In genomic region chr17:492015-492399, GRCh38 we compare ENCODE assay signal across 16 cellular contexts. TPM values are rescaled to one million over a fixed set of nuclear protein-coding genes. Genes with fewer than 3 reads are reported as not detected.
DNase-seq lines count a peak whose midpoint lies in the region; ATAC-seq, FAIRE-seq and TF ChIP-seq lines count a peak whose summit lies in the region.
"Had no signal": no experiment of that assay in that cellular context is flagged by ENCODE, and none has a peak within 500 bp of the region (broad histone marks: within the 10 kb centered on the region; RNA-seq: fewer than 3 reads in every experiment).

No MANE protein-coding gene starts in this region.

- POLR2A ChIA-PET in K562 (lab: Yijun Ruan, JAX): interaction anchor here (1.5 to 3.2 kb wide), 2 partner anchors 51 to 62 kb away, joined by 6 to 12 read pairs; no protein-coding TSS in a partner anchor

- peaks cover 12% of the 10 kb centered on the region for H3K27me3 Mint-ChIP-seq in activated CD4-positive, alpha-beta T cell treated with anti-CD3 and anti-CD28 coated beads, Interleukin-2, amount 10 ng/mL, durations not matched to agents 24 days and 14 days
- H3K27me3 Mint-ChIP-seq in GM23338 (ENCODE audit: insufficient read depth, low read depth, poor library complexity): peaks cover 17% of the 10 kb centered on the region
- H3K27me3 Mint-ChIP-seq in nephron progenitor cell (ENCODE audit: low read depth, poor library complexity): peaks cover 66% of the 10 kb centered on the region

- TF ChIP-seq RAD21 in K562 (CRISPR knock-in tag; conservative IDR thresholded peaks at IDR 0.05 in 1 of 2, IDR thresholded peaks at IDR 0.05 in 1 of 2): no peak

- H3K27ac Mint-ChIP-seq in activated CD4-positive, alpha-beta T cell treated with anti-CD3 and anti-CD28 coated beads, Interleukin-2, amount 10 ng/mL, durations not matched to agents 24 days and 14 days: no peak overlapping the region
- no peak overlapping the region for H3K27ac Mint-ChIP-seq in GM23338
- H3K27ac Mint-ChIP-seq in nephron progenitor cell: no peak overlapping the region

- H3K9me3 Mint-ChIP-seq in activated CD4-positive, alpha-beta T cell treated with anti-CD3 and anti-CD28 coated beads, Interleukin-2, amount 10 ng/mL, durations not matched to agents 24 days and 14 days: no peaks in the 10 kb centered on the region
- H3K9me3 Mint-ChIP-seq in GM23338 (no peaks in the 10 kb centered on the region), nephron progenitor cell (no peaks in the 10 kb centered on the region)
- H3K9me3 Mint-ChIP-seq: activated naive CD8-positive, alpha-beta T cell treated with anti-CD3 and anti-CD28 coated beads, Interleukin-2, amount 10 ng/mL, durations not matched to agents 7 days and 5 days had no signal

- H3K9ac ChIP-seq in K562 (ENCODE audit: insufficient read depth in 1 of 2, low read depth in 2 of 2, low read length in 2 of 2): no peak overlapping the region

- H3K79me2 ChIP-seq in GM23338 (replicated peaks; ENCODE audit: insufficient read depth) (no peaks in the 10 kb centered on the region), K562 (ENCODE audit: control insufficient read depth, insufficient read depth, low read length) (no peaks in the 10 kb centered on the region)

- no peak for TF ChIP-seq POLR2A in K562 (conservative IDR thresholded peaks at IDR 0.05)

- H3K4me3 ChIP-seq in GM23338 (peak overlapping the region; percentile 77), K562 (no peak overlapping the region)

- no peak for FAIRE-seq in K562 (lab: Jason Lieb, UNC)
- FAIRE-seq: A204.1, D721Med, H54, RCC 7860 had no signal

- BruUV-seq in K562 (replicated peaks; lab: Mats Ljungman, UMichigan): no TSS peak

- H3K4me3 Mint-ChIP-seq in activated CD4-positive, alpha-beta T cell treated with anti-CD3 and anti-CD28 coated beads, Interleukin-2, amount 10 ng/mL, durations not matched to agents 24 days and 14 days: peak overlapping the region; percentile 68
- peak overlapping the region; percentile 63 for H3K4me3 Mint-ChIP-seq in GM23338
- H3K4me3 Mint-ChIP-seq in nephron progenitor cell: peak overlapping the region; percentile 32

- H4K20me1 ChIP-seq in GM23338 (replicated peaks; ENCODE audit: insufficient read depth) (no peaks in the 10 kb centered on the region), K562 (replicated peaks; ENCODE audit: control insufficient read depth, insufficient read depth, low read length) (no peaks in the 10 kb centered on the region)

- TF ChIP-seq EP300 in K562 (IDR thresholded peaks at IDR 0.05; ENCODE audit: low read length): no peak

- H3K36me3 ChIP-seq in GM23338 (ENCODE audit: insufficient read depth) (no peaks in the 10 kb centered on the region), K562 (ENCODE audit: control insufficient read depth, insufficient read depth, low read length) (no peaks in the 10 kb centered on the region)

- H3K9me3 ChIP-seq in K562 (replicated peaks; ENCODE audit: control insufficient read depth, insufficient read depth, low read depth, low read length): no peaks in the 10 kb centered on the region

- no peak overlapping the region for H2AFZ ChIP-seq in GM23338
- H2AFZ ChIP-seq in K562 (ENCODE audit: low read depth, low read length): no peak overlapping the region

- peaks cover 21% of the 10 kb centered on the region for H3K4me1 Mint-ChIP-seq in activated CD4-positive, alpha-beta T cell treated with anti-CD3 and anti-CD28 coated beads, Interleukin-2, amount 10 ng/mL, durations not matched to agents 24 days and 14 days
- H3K4me1 Mint-ChIP-seq in GM23338 (peaks cover 16% of the 10 kb centered on the region), nephron progenitor cell (peaks cover 33% of the 10 kb centered on the region)

- H3K27ac ChIP-seq in GM23338 (ENCODE audit: low read depth) (peak overlapping the region; percentile 83), K562 (ENCODE audit: extremely low read depth, low read depth, low read length) (no peak overlapping the region)

- 0 out of 2 replicates have a peak, but pooled peaks cover 3% of the 10 kb centered on the region for H3K9me2 ChIP-seq in GM23338 (ENCODE audit: insufficient read depth)

- H3K27me3 ChIP-seq in GM23338 (ENCODE audit: insufficient read depth) (peaks cover 11% of the 10 kb centered on the region), K562 (ENCODE audit: control insufficient read depth in 2 of 2, insufficient read depth in 2 of 2, low read length in 2 of 2) (peaks cover 2 to 8% of the 10 kb centered on the region in 2 experiments; a peak in 2 of 5 replicates)

- in situ Hi-C loops in K562 (cut with MboI): no loop called here

- H3K4me2 ChIP-seq in GM23338: peak overlapping the region; percentile 80
- no peak overlapping the region for H3K4me2 ChIP-seq in K562 (ENCODE audit: insufficient read depth, low read length)

- H3F3A ChIP-seq in GM23338 (replicated peaks; ENCODE audit: low read depth): peaks cover 7% of the 10 kb centered on the region

- DNase-seq in activated CD4-positive, alpha-beta T cell treated with anti-CD3 and anti-CD28 coated beads, Interleukin-2, amount 10 ng/mL, durations not matched to agents 24 days and 14 days: no peak
- no peak for DNase-seq in activated CD4-positive, alpha-beta T cell treated with anti-CD3 and anti-CD28 coated beads, Interleukin-2, amount 50 U/mL, for 1 hour
- DNase-seq in GM23338 (ENCODE audit: low spot score) (no peak), K562 (ENCODE audit: extremely low read depth in 1 of 4, low spot score in 3 of 4) (no peak), nephron progenitor cell (no peak), NCI-H345 treated with DMSO at 0.1 percent for 48 hours (lab: John Stamatoyannopoulos, UW; ENCODE audit: unreplicated experiment) (no peak), amniotic stem cell (lab: John Stamatoyannopoulos, UW) (no peak), C1 segment of cervical spinal cord (lab: John Stamatoyannopoulos, UW) (no peak)
- DNase-seq: activated CD8-positive, alpha-beta memory T cell treated with anti-CD3 and anti-CD28 coated beads for 24 hours; activated naive CD8-positive, alpha-beta T cell treated with anti-CD3 and anti-CD28 coated beads, Interleukin-2, amount 10 ng/mL, durations not matched to agents 7 days and 5 days; NCI-H1930; occipital lobe had no signal

- CTCF ChIA-PET in K562 (lab: Yijun Ruan, JAX; ENCODE audit: low intra/inter-chr PET ratio): no interaction called here

- WGBS in K562 (ENCODE audit: insufficient coverage, low coverage, missing lambda C conversion rate): 92% methylated on average over 8 of the region's 10 CpGs

- ATAC-seq in GM23338 (no peak), K562 (no peak)

- TF ChIP-seq CTCF in GM23338 (conservative IDR thresholded peaks at IDR 0.05; ENCODE audit: low read depth in 2 of 2) (no peak), K562 (IDR thresholded peaks at IDR 0.05 in 2 of 3, conservative IDR thresholded peaks at IDR 0.05 in 1 of 3; ENCODE audit: insufficient read depth in 2 of 3, low read depth in 1 of 3, low read length in 3 of 3) (no peak), nephron progenitor cell (IDR thresholded peaks at IDR 0.05) (no peak)

- H3K4me1 ChIP-seq in GM23338 (ENCODE audit: insufficient read depth) (peaks cover 8% of the 10 kb centered on the region), K562 (replicated peaks in 1 of 2; ENCODE audit: control insufficient read depth in 2 of 2, insufficient read depth in 2 of 2, low read length in 2 of 2) (peaks cover 3 to 21% of the 10 kb centered on the region in 2 experiments; a peak in 4 of 5 replicates)

- no peaks in the 10 kb centered on the region for H3K9me1 ChIP-seq in K562 (ENCODE audit: control insufficient read depth, insufficient read depth, low read length)

- peaks cover 6% of the 10 kb centered on the region for H3K36me3 Mint-ChIP-seq in activated CD4-positive, alpha-beta T cell treated with anti-CD3 and anti-CD28 coated beads, Interleukin-2, amount 10 ng/mL, durations not matched to agents 24 days and 14 days (ENCODE audit: low read depth)
- H3K36me3 Mint-ChIP-seq in GM23338 (ENCODE audit: low read depth): no peaks in the 10 kb centered on the region
- no peaks in the 10 kb centered on the region for H3K36me3 Mint-ChIP-seq in nephron progenitor cell (ENCODE audit: low read depth)

- intact Hi-C loops in activated CD4-positive, alpha-beta T cell treated with anti-CD3 and anti-CD28 coated beads, Interleukin-2, amount 10 ng/mL, durations not matched to agents 24 days and 14 days (cut with micrococcal nuclease): no loop called here
- intact Hi-C loops in K562 (cut with micrococcal nuclease): no loop called here

TF ChIP-seq in K562, 482 proteins besides CTCF, POLR2A, EP300 and RAD21:
- peak; percentile 39 for TF ChIP-seq RBM25 (IDR thresholded peaks at IDR 0.05; ENCODE audit: low read depth, low read length, severe bottlenecking)
- TF ChIP-seq BCOR (IDR thresholded peaks at IDR 0.05): peak; percentile 58; the same call in 1 of the 2 replicates
- peak in 1 of 2 experiments; percentile 35; a peak in 1 of 4 replicates for TF ChIP-seq KDM1A (IDR thresholded peaks at IDR 0.05)
- TF ChIP-seq NCOA2 (IDR thresholded peaks at IDR 0.05; ENCODE audit: partially characterized antibody in 2 of 2): no peak
- peak; percentile 30 for TF ChIP-seq ZFP36 (IDR thresholded peaks at IDR 0.05; ENCODE audit: low read depth, low read length, partially characterized antibody)
- TF ChIP-seq MAFG (tag; conservative IDR thresholded peaks at IDR 0.05): no peak

RNA-seq across cellular contexts. Expression of gene RFLNB, which starts 46.3 kb away (rescaled TPM):
- 91.3 and 93.4 TPM in 2 replicates for total RNA-seq in activated CD4-positive, alpha-beta T cell treated with anti-CD3 and anti-CD28 coated beads, Interleukin-2, amount 10 ng/mL, durations not matched to agents 24 days and 14 days
- total RNA-seq in GM23338 (2014; rRNA removed; shearing (Covaris generic)): 59.2 and 59.9 TPM in 2 replicates
- 40.7 and 49.4 TPM in 2 replicates for polyA plus RNA-seq in GM23338 (2016; fragmentation: Nextera tagmentation; extraction: Ambion mirVana)
- 1.3 and 1.9 TPM in 2 replicates for total RNA-seq in K562 (2011; cell fraction: chromatin; rRNA removed; ENCODE audit: low replicate concordance)
- 1.1 and 1.3 TPM in 2 replicates for total RNA-seq in K562 (2011; cell fraction: nucleolus; rRNA removed)
- total RNA-seq in K562 (2011; cell fraction: nucleoplasm; rRNA removed): 1.8 and 2.8 TPM in 2 replicates
- total RNA-seq in K562 (2014; rRNA removed): 6.4 and 9.8 TPM in 2 replicates
- total RNA-seq in K562 (2014; rRNA removed; fragmentation: Illumina TruSeq; extraction: Trizol): 5.6 and 5.9 TPM in 2 replicates
- 4.6 and 4.9 TPM in 2 replicates for total RNA-seq in K562 (2015; rRNA removed; fragmentation: Illumina TruSeq; extraction: Trizol)
- total RNA-seq in K562 (2021): 8.8 and 10.0 TPM in 2 replicates
- 0.95 and 1.8 TPM in 2 replicates for polyA plus RNA-seq in K562 (2011; rRNA removed)
- 1.1 and 2.8 TPM in 2 replicates for polyA plus RNA-seq in K562 (2011; cell fraction: cytosol; rRNA removed)
- 0.52 and 1.4 TPM in 2 replicates for polyA plus RNA-seq in K562 (2011; cell fraction: nucleus; rRNA removed)
- polyA plus RNA-seq in K562 (2012): 5.3 and 7.7 TPM in 2 replicates
- 4.6 and 6.8 TPM in 2 replicates for polyA plus RNA-seq in K562 (2014; fragmentation: Illumina TruSeq; extraction: Trizol)
- polyA plus RNA-seq in K562 (2014; fragmentation: Nextera tagmentation; extraction: Ambion mirVana): 1 to 10 TPM in 1 of 2 experiments, under 1 TPM in 1; 0.92 to 1.1 TPM
- polyA plus RNA-seq in K562 (2014; rRNA removed): 5.0 and 7.2 TPM in 2 replicates
- 0.54 and 1.3 TPM in 2 replicates for polyA minus RNA-seq in K562 (2011; rRNA and poly(A)+ RNA removed)
- 1.5 and 1.9 TPM in 2 replicates for polyA minus RNA-seq in K562 (2011; cell fraction: cytosol; rRNA and poly(A)+ RNA removed)
- 0.27 and 0.33 TPM in 2 replicates for polyA minus RNA-seq in K562 (2011; cell fraction: nucleus; rRNA and poly(A)+ RNA removed)
